8 cellular contexts compared by ENCODE assay signal in genomic region chr11:30960387-30960992, GRCh38.
DNase-seq lines count a peak whose midpoint lies in the region; ATAC-seq and TF ChIP-seq lines count a peak whose summit lies in the region.

No MANE protein-coding gene starts in this region.

- no peak overlapping the region for H3K23ac ChIP-seq in mesenchymal stem cell (ENCODE audit: low read length in 2 of 2)

- no peak overlapping the region for H3K9ac ChIP-seq in mesenchymal stem cell (ENCODE audit: low read length)

- no peak overlapping the region for H3K18ac ChIP-seq in mesenchymal stem cell (ENCODE audit: low read depth in 1 of 2, low read length in 2 of 2)

- H2AK5ac ChIP-seq in mesenchymal stem cell (ENCODE audit: low read length, severe bottlenecking): no peak overlapping the region

- 0 out of 3 replicates have a peak, but pooled peaks have one; percentile 33 for TF ChIP-seq CTCF in GM12872 (IDR thresholded peaks at IDR 0.05; ENCODE audit: insufficient read depth, low read depth, low read length)

- H3K9me3 ChIP-seq in mesenchymal stem cell (ENCODE audit: control insufficient read depth, low read length): no peaks in the 10 kb centered on the region

- H2BK5ac ChIP-seq in mesenchymal stem cell (ENCODE audit: low read depth, low read length, poor library complexity, severe bottlenecking): no peak overlapping the region

- H2BK120ac ChIP-seq in mesenchymal stem cell (ENCODE audit: low read depth, low read length): no peak overlapping the region

- ATAC-seq in GM21423 (IDR thresholded peaks at IDR 0.05; ENCODE audit: unreplicated experiment) (no peak), GM21515 (IDR thresholded peaks at IDR 0.05; ENCODE audit: unreplicated experiment) (no peak), GM21381 (IDR thresholded peaks at IDR 0.05; ENCODE audit: unreplicated experiment) (no peak)

- no peak overlapping the region for H2BK12ac ChIP-seq in mesenchymal stem cell (ENCODE audit: low read length in 2 of 2)

- H3K4me1 ChIP-seq in mesenchymal stem cell (ENCODE audit: control insufficient read depth, insufficient read depth, low read depth, low read length): no peaks in the 10 kb centered on the region

- H2AFZ ChIP-seq in mesenchymal stem cell (ENCODE audit: low read depth, low read length): no peak overlapping the region

- 0% methylated on average over 1 of the region's 2 CpGs for WGBS in mesenchymal stem cell

- no peaks in the 10 kb centered on the region for H3K36me3 ChIP-seq in mesenchymal stem cell (ENCODE audit: control insufficient read depth in 1 of 2, insufficient read depth in 2 of 2, low read depth in 1 of 2, low read length in 2 of 2)

- H4K91ac ChIP-seq in mesenchymal stem cell (ENCODE audit: low read length): no peak overlapping the region

- no peak overlapping the region for H3K27ac ChIP-seq in mesenchymal stem cell (ENCODE audit: low read length, poor library complexity, severe bottlenecking)

- H3K4me2 ChIP-seq in mesenchymal stem cell (ENCODE audit: low read length, poor library complexity, severe bottlenecking): no peak overlapping the region

- DNase-seq in NCI-H1417 treated with DMSO at 0.1 percent for 48 hours (lab: John Stamatoyannopoulos, UW): peak; percentile 49
- DNase-seq in amniotic epithelial cell (ENCODE audit: low read depth): peak; percentile 65
- peak; percentile 1 for DNase-seq in mesenchymal stem cell
- DNase-seq in activated CD4-positive, alpha-beta T cell treated with anti-CD3 and anti-CD28 coated beads for 1 hour: no peak

- H3K14ac ChIP-seq in mesenchymal stem cell (ENCODE audit: low read length in 2 of 2): no peak overlapping the region

- H3K79me1 ChIP-seq in mesenchymal stem cell (replicated peaks; ENCODE audit: low read length, poor library complexity, severe bottlenecking): no peaks in the 10 kb centered on the region

- H2BK15ac ChIP-seq in mesenchymal stem cell (ENCODE audit: low read depth, poor library complexity, severe bottlenecking): no peak overlapping the region

- no peak overlapping the region for H4K8ac ChIP-seq in mesenchymal stem cell (ENCODE audit: low read length)

- no peak overlapping the region for H3K4me3 ChIP-seq in mesenchymal stem cell (ENCODE audit: insufficient read depth in 1 of 2, low read depth in 1 of 2, low read length in 2 of 2)

- no peak overlapping the region for H3K4ac ChIP-seq in mesenchymal stem cell (ENCODE audit: low read depth in 1 of 2, low read length in 2 of 2)

- H3K27me3 ChIP-seq in mesenchymal stem cell (ENCODE audit: control insufficient read depth in 1 of 2, insufficient read depth in 1 of 2, low read length in 2 of 2): peaks cover 0 to 3% of the 10 kb centered on the region in 2 experiments
